9 cellular contexts compared by ENCODE assay signal in the genomic region with DNA sequence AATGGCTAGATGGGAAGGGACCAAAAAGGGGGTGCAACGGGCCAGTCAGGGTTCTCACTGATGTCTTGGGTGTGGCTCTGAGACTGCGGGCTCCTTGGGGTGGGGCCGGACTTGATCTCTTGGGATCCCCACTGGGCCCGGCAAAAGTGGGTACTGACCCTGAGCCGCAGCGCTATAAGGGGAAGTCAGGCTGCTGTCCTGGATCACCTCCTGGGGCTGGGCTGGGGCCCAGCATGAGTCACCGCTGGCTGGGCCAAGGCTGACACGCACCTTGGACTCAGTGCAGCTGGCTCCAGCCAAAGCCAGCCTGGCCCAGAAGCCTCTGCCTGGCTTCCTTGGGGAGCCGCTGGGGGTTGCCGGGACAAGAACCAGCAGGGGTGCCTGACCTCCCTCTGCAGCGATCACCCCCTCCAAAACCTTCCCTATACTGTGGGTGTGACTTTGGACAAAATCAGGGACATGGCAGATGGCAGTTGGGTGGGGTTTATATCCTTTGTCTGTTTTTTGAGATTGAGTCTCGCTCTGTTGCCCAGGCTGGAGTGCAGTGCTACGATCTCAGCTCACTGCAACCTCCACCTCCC. TPM values are rescaled to one million over a fixed set of nuclear protein-coding genes. Genes with fewer than 3 reads are reported as not detected.
A peak's percentile ranks its signal among the peaks of the same experiment; 100 is the strongest.
DNase-seq lines count a peak whose midpoint lies in the region; ATAC-seq, FAIRE-seq and TF ChIP-seq lines count a peak whose summit lies in the region.
"Had no signal": no experiment of that assay in that cellular context is flagged by ENCODE, and none has a peak within 500 bp of the region (broad histone marks: within the 10 kb centered on the region; RNA-seq: fewer than 3 reads in every experiment).

No MANE protein-coding gene starts in this region.

- no peak overlapping the region for H3K9ac ChIP-seq in neural progenitor cell

- no peak for ATAC-seq in GM19455 (IDR thresholded peaks at IDR 0.05; ENCODE audit: unreplicated experiment)

- peaks cover 20% of the 10 kb centered on the region for H3K4me1 Mint-ChIP-seq in neural progenitor cell

- H3K27ac ChIP-seq in dorsolateral prefrontal cortex (peak overlapping the region in 55 of 59 donors; percentile 11 to 89 (median 72)), uterus (peak overlapping the region; percentile 84 to 92), neural progenitor cell (no peak overlapping the region)

- FAIRE-seq in RCC 7860 (lab: Jason Lieb, UNC): peak; percentile 12

- TF ChIP-seq CTCF in dorsolateral prefrontal cortex (IDR thresholded peaks at IDR 0.05 in 54 of 56, conservative IDR thresholded peaks at IDR 0.05 in 2 of 56; ENCODE audit: low read depth in 1 of 56, partially characterized antibody in 56 of 56) (peak in 12 of 56 donors; percentile 6 to 36 (median 20)), uterus (IDR thresholded peaks at IDR 0.05) (peak in 2 of 4 experiments; percentile 14 to 25), neural progenitor cell (IDR thresholded peaks at IDR 0.05) (no peak)

- H3K4me3 Mint-ChIP-seq in neural progenitor cell: no peak overlapping the region
- H3K4me3 Mint-ChIP-seq: T-helper 1 cell treated with Interleukin-12 subunit alpha and Interleukin-12 subunit beta and Interleukin-4 antibody, amounts not matched to agents 30 μg/mL and 1 μg/mL, for 36 hours had no signal

- H3K9me3 ChIP-seq in uterus: no peaks in the 10 kb centered on the region
- no peaks in the 10 kb centered on the region for H3K9me3 ChIP-seq in neural progenitor cell (ENCODE audit: low read depth)

- H3K9me3 Mint-ChIP-seq in neural progenitor cell: peaks cover 4% of the 10 kb centered on the region
- H3K9me3 Mint-ChIP-seq: T-helper 1 cell treated with Interleukin-12 subunit alpha and Interleukin-12 subunit beta and Interleukin-4 antibody, amounts not matched to agents 30 μg/mL and 1 μg/mL, for 36 hours had no signal

- H3K27me3 Mint-ChIP-seq in neural progenitor cell (ENCODE audit: insufficient read depth, low read depth): peaks cover 17% of the 10 kb centered on the region

- H3K4me2 ChIP-seq in neural progenitor cell: no peak overlapping the region

- DNase-seq in H4 (ENCODE audit: low spot score) (peak; percentile 87), RCC 7860 (ENCODE audit: low spot score) (peak; percentile 65), dorsolateral prefrontal cortex (peak; percentile 47 to 88 (median 72)), mesenteric fat pad (ENCODE audit: low spot score) (peak; percentile 94), uterus (peak; percentile 89 to 95), neural progenitor cell (ENCODE audit: low spot score) (no peak), NCI-H146 (lab: John Stamatoyannopoulos, UW) (no peak)

- peaks cover 11% of the 10 kb centered on the region for H3K36me3 Mint-ChIP-seq in neural progenitor cell

- peaks cover 66% of the 10 kb centered on the region for H4K20me1 ChIP-seq in neural progenitor cell (ENCODE audit: low read depth)

- peaks cover 43% of the 10 kb centered on the region for H3K79me2 ChIP-seq in neural progenitor cell (ENCODE audit: low read depth)

- no peak overlapping the region for H2AFZ ChIP-seq in neural progenitor cell (replicated peaks)

- peaks cover 21% of the 10 kb centered on the region for H3F3A ChIP-seq in neural progenitor cell (ENCODE audit: low read depth)

- H3K4me3 ChIP-seq in dorsolateral prefrontal cortex (peak overlapping the region in 14 of 59 donors; percentile 0 to 32 (median 14)), uterus (peak overlapping the region in 1 of 2 donors; percentile 0), neural progenitor cell (no peak overlapping the region)

- H3K4me1 ChIP-seq in uterus (peaks cover 14 to 26% of the 10 kb centered on the region in 2 donors), neural progenitor cell (no peaks in the 10 kb centered on the region)

- no peaks in the 10 kb centered on the region for H3K36me3 ChIP-seq in uterus
- no peaks in the 10 kb centered on the region for H3K36me3 ChIP-seq in neural progenitor cell

- intact Hi-C loops in dorsolateral prefrontal cortex (cut with DNase I) (loop anchor here (5.0 to 10.0 kb wide), 2 partner anchors 112 to 120 kb away; a partner anchor contains a TSS), uterus (cut with DNase I; ENCODE audit: low total_unique reads) (loop anchor here (5.0 kb wide), 1 partner anchor 47 kb away; a partner anchor contains a TSS)

- TF ChIP-seq POLR2A in uterus (IDR thresholded peaks at IDR 0.05): no peak

- H3K27me3 ChIP-seq in dorsolateral prefrontal cortex (no peaks in the 10 kb centered on the region), uterus (no peaks in the 10 kb centered on the region), neural progenitor cell (no peaks in the 10 kb centered on the region)

- no peak overlapping the region for H3K27ac Mint-ChIP-seq in neural progenitor cell
- H3K27ac Mint-ChIP-seq: T-helper 1 cell treated with Interleukin-12 subunit alpha and Interleukin-12 subunit beta and Interleukin-4 antibody, amounts not matched to agents 30 μg/mL and 1 μg/mL, for 36 hours had no signal

RNA-seq across cellular contexts. Expression of a gene that starts 0.6 kb away (rescaled TPM):
- 0.62 and 1.0 TPM in 2 replicates for total RNA-seq in H4 (2014; rRNA removed; shearing (Covaris generic))
- total RNA-seq in dorsolateral prefrontal cortex: 10 to 100 TPM in 1 of 120 experiments, 1 to 10 TPM in 119; 1.8 to 14.5 (median 4.1) TPM
- 2.8 TPM for total RNA-seq in mesenteric fat pad
- total RNA-seq in uterus: 10 to 100 TPM in 1 of 4 donors, 1 to 10 TPM in 3; 1.0 to 41.1 (median 3.0) TPM
- 0.11 and 1.4 TPM in 2 replicates for total RNA-seq in neural progenitor cell (ENCODE audit: low replicate concordance)

RNA-seq across cellular contexts. Expression of a gene that starts 6.6 kb away (rescaled TPM):
- 29.1 and 86.4 TPM in 2 replicates for total RNA-seq in H4 (2014; rRNA removed; shearing (Covaris generic))
- total RNA-seq in dorsolateral prefrontal cortex (100 to 1,000 TPM; 163 to 440 (median 240) TPM), mesenteric fat pad (320 TPM), uterus (100 to 1,000 TPM; 152 to 386 (median 290) TPM), neural progenitor cell (ENCODE audit: low replicate concordance) (51.7 and 107 TPM in 2 replicates)

RNA-seq across cellular contexts. Expression of a gene that starts 48.0 kb away (rescaled TPM):
- total RNA-seq in H4 (2014; rRNA removed; shearing (Covaris generic)): 349 and 397 TPM in 2 replicates
- 100 to 1,000 TPM in 6 of 120 experiments, 10 to 100 TPM in 114; 46.4 to 115 (median 74.8) TPM for total RNA-seq in dorsolateral prefrontal cortex
- total RNA-seq in mesenteric fat pad: 68.4 TPM
- 100 to 1,000 TPM in 1 of 4 donors, 10 to 100 TPM in 2, 1 to 10 TPM in 1; 8.8 to 120 (median 64.2) TPM for total RNA-seq in uterus
- 440 and 768 TPM in 2 replicates for total RNA-seq in neural progenitor cell (ENCODE audit: low replicate concordance)

RNA-seq across cellular contexts. Expression of a gene that starts 48.6 kb away (rescaled TPM):
- 0.06 TPM in 1 of 2 replicates, not detected in the other for total RNA-seq in H4 (2014; rRNA removed; shearing (Covaris generic))
- total RNA-seq in dorsolateral prefrontal cortex (10 to 100 TPM in 12 of 120 experiments, 1 to 10 TPM in 107, under 1 TPM in 1; 0.81 to 14.6 (median 4.8) TPM), mesenteric fat pad (not detected), uterus (1 to 10 TPM in 2 of 4 donors, not detected in 2; 1.7 to 3.3 TPM), neural progenitor cell (ENCODE audit: low replicate concordance) (0.28 and 0.62 TPM in 2 replicates)

Comparison
In these comparisons a context has a peak if more than half of its experiments do, and no peak if none do; other contexts are left out.
1. DNase-seq: peak in H4 (single experiment), RCC 7860 (single experiment), dorsolateral prefrontal cortex (10 of 10), mesenteric fat pad (single experiment) and uterus (2 of 2); none in neural progenitor cell (single experiment) and NCI-H146 (single experiment).